32 cellular contexts compared by ENCODE assay signal in genomic region chr11:93160808-93161207, GRCh38. TPM values are rescaled to one million over a fixed set of nuclear protein-coding genes. Genes with fewer than 3 reads are reported as not detected.
A peak's percentile ranks its signal among the peaks of the same experiment; 100 is the strongest.
DNase-seq lines count a peak whose midpoint lies in the region; ATAC-seq, FAIRE-seq and TF ChIP-seq lines count a peak whose summit lies in the region.
"Had no signal": no experiment of that assay in that cellular context is flagged by ENCODE, and none has a peak within 500 bp of the region (broad histone marks: within the 10 kb centered on the region; RNA-seq: fewer than 3 reads in every experiment).

No MANE protein-coding gene starts in this region.

- H3K9me3 ChIP-seq in HepG2 (ENCODE audit: low read length) (no peaks in the 10 kb centered on the region), right lobe of liver (no peaks in the 10 kb centered on the region), endodermal cell (ENCODE audit: control insufficient read depth, low read length) (peaks cover 13% of the 10 kb centered on the region), prostate gland (no peaks in the 10 kb centered on the region)
- H3K9me3 ChIP-seq: A549, neutrophil, SJCRH30, testis had no signal

- no peak for TF ChIP-seq POLR2A in HepG2 (IDR thresholded peaks at IDR 0.05; ENCODE audit: insufficient read depth in 1 of 2, low read depth in 2 of 2, low read length in 2 of 2)
- no peak for TF ChIP-seq POLR2A in right lobe of liver (IDR thresholded peaks at IDR 0.05)
- no peak for TF ChIP-seq POLR2A in prostate gland (IDR thresholded peaks at IDR 0.05)

- H3K36me3 Mint-ChIP-seq in endodermal cell (ENCODE audit: low read depth) = peaks cover 49% of the 10 kb centered on the region

- no peak for TF ChIP-seq EP300 in HepG2 (IDR thresholded peaks at IDR 0.05; ENCODE audit: low read depth in 2 of 2, low read length in 2 of 2)
- TF ChIP-seq EP300 in HepG2 (CRISPR knock-in tag; IDR thresholded peaks at IDR 0.05; ENCODE audit: borderline replicate concordance) = no peak

- no peaks in the 10 kb centered on the region for H3K27me3 Mint-ChIP-seq in endodermal cell (ENCODE audit: insufficient read depth)
- H3K27me3 Mint-ChIP-seq: CD4-positive, alpha-beta T cell; progenitor cell of endocrine pancreas; stimulated activated naive CD8-positive, alpha-beta T cell treated with anti-CD3 and anti-CD28 coated beads, Interleukin-15, Interleukin-2, amounts not matched to agents 100 ng/mL and 50 ng/mL, for 24 hours had no signal

- H3K4me1 ChIP-seq in HepG2 (ENCODE audit: insufficient read depth, low read length) (peaks cover 7% of the 10 kb centered on the region; the same call in 1 of the 2 replicates), right lobe of liver (no peaks in the 10 kb centered on the region), endodermal cell (ENCODE audit: control insufficient read depth, insufficient read depth, low read length) (no peaks in the 10 kb centered on the region), prostate gland (replicated peaks) (no peaks in the 10 kb centered on the region)
- H3K4me1 ChIP-seq: A549, heart left ventricle, SJCRH30, testis had no signal

- no peaks in the 10 kb centered on the region for H3K4me1 Mint-ChIP-seq in endodermal cell

- no peaks in the 10 kb centered on the region for H4K20me1 ChIP-seq in HepG2 (ENCODE audit: insufficient read depth, low read length)

- TF ChIP-seq CTCF in HepG2 (CRISPR knock-in tag; IDR thresholded peaks at IDR 0.05) (no peak), right lobe of liver (IDR thresholded peaks at IDR 0.05) (no peak), endodermal cell (conservative IDR thresholded peaks at IDR 0.05) (peak; percentile 50), prostate gland (IDR thresholded peaks at IDR 0.05) (no peak)

- intact Hi-C loops in HepG2 (cut with micrococcal nuclease; ENCODE audit: unreplicated experiment) (no loop called here), right lobe of liver (cut with DNase I) (no loop called here), prostate gland (cut with DNase I) (no loop called here)

- no peak overlapping the region for H3K4me2 ChIP-seq in HepG2 (ENCODE audit: low read depth, low read length)
- H3K4me2 ChIP-seq: A549 had no signal

- H3K9me3 Mint-ChIP-seq in endodermal cell = peaks cover 10% of the 10 kb centered on the region

- H3K36me3 ChIP-seq in HepG2 (replicated peaks in 1 of 2; ENCODE audit: control insufficient read depth in 1 of 2, insufficient read depth in 2 of 2, low read length in 2 of 2) (no peaks in the 10 kb centered on the region), right lobe of liver (no peaks in the 10 kb centered on the region), endodermal cell (ENCODE audit: control insufficient read depth, insufficient read depth, low read length) (peaks cover 73% of the 10 kb centered on the region), prostate gland (no peaks in the 10 kb centered on the region)

- no peak overlapping the region for H2AFZ ChIP-seq in HepG2 (ENCODE audit: low read length)

- ATAC-seq in HepG2 (peak; percentile 41; the same call in 1 of the 3 replicates), right lobe of liver (no peak), GM18519 (IDR thresholded peaks at IDR 0.05; ENCODE audit: low FRiP score, unreplicated experiment) (no peak)
- ATAC-seq: A549; activated CD8-positive, alpha-beta T cell treated with anti-CD3 and anti-CD28 coated beads, Interleukin-2, amount 10 ng/mL, durations not matched to agents 7 days and 5 days; heart left ventricle; K562; sciatic nerve had no signal

- WGBS in HepG2 (ENCODE audit: low lambda C conversion rate) = 98% methylated on average over 1 of the region's 1 CpG
- WGBS in right lobe of liver (ENCODE audit: insufficient coverage, low coverage, low lambda C conversion rate, missing lambda C conversion rate) = 95% methylated on average over 1 of the region's 1 CpG
- WGBS in endodermal cell (ENCODE audit: insufficient coverage in 1 of 2, insufficient read length in 1 of 2), 2 experiments = 92% methylated on average over 1 of the region's 1 CpG; no CpG with 5 or more reads in 1 of the 2 experiments
- WGBS in prostate gland = 94% methylated on average over 1 of the region's 1 CpG

- in situ Hi-C loops in HepG2 (cut with HindIII; ENCODE audit: extremely low pct_ligation_motif_present, low pct_unique_long_range_greater_than_20kb) = loop anchor here (25.0 kb wide), 1 partner anchor 224 kb away; no protein-coding TSS in a partner anchor

- H3K27me3 ChIP-seq in HepG2 (ENCODE audit: control insufficient read depth in 1 of 2, insufficient read depth in 2 of 2, low read length in 2 of 2) (no peaks in the 10 kb centered on the region), right lobe of liver (no peaks in the 10 kb centered on the region), endodermal cell (ENCODE audit: control insufficient read depth, insufficient read depth, low read length, poor library complexity, severe bottlenecking) (no peaks in the 10 kb centered on the region), prostate gland (replicated peaks; ENCODE audit: insufficient read depth) (no peaks in the 10 kb centered on the region)
- H3K27me3 ChIP-seq: heart left ventricle, neutrophil, SJCRH30, testis had no signal

- CTCF ChIA-PET in HepG2 (lab: Yijun Ruan, JAX; ENCODE audit: low intra/inter-chr PET ratio, low total read pairs) = no interaction called here

- H3K4me3 Mint-ChIP-seq in endodermal cell = no peak overlapping the region
- H3K4me3 Mint-ChIP-seq: activated CD8-positive, alpha-beta T cell treated with anti-CD3 and anti-CD28 coated beads, Interleukin-2, amount 10 ng/mL, durations not matched to agents 7 days and 5 days; CD4-positive, alpha-beta T cell; stimulated activated naive CD8-positive, alpha-beta T cell treated with anti-CD3 and anti-CD28 coated beads, Interleukin-15, Interleukin-2, amounts not matched to agents 100 ng/mL and 50 ng/mL, for 24 hours had no signal

- no TSS peak for BruUV-seq in HepG2 (replicated peaks; lab: Mats Ljungman, UMichigan)

- H3K27ac ChIP-seq in HepG2 (ENCODE audit: extremely low read length, insufficient read depth, low read length) (no peak overlapping the region), right lobe of liver (no peak overlapping the region), endodermal cell (ENCODE audit: low read depth, low read length) (no peak overlapping the region), prostate gland (no peak overlapping the region)
- H3K27ac ChIP-seq: A549, heart left ventricle, neutrophil, SJCRH30, testis, WERI-Rb-1 had no signal

- H3K9ac ChIP-seq in HepG2 (ENCODE audit: insufficient read depth, low read depth, low read length) (no peak overlapping the region), endodermal cell (ENCODE audit: extremely low read depth, low read length, poor library complexity, severe bottlenecking) (no peak overlapping the region)

- H3K79me2 ChIP-seq in HepG2 (ENCODE audit: insufficient read depth, low read length) = no peaks in the 10 kb centered on the region

- H3K27ac Mint-ChIP-seq in endodermal cell = no peak overlapping the region
- H3K27ac Mint-ChIP-seq: activated CD8-positive, alpha-beta T cell treated with anti-CD3 and anti-CD28 coated beads, Interleukin-2, amount 10 ng/mL, durations not matched to agents 7 days and 5 days; CD4-positive, alpha-beta T cell; progenitor cell of endocrine pancreas; stimulated activated naive CD8-positive, alpha-beta T cell treated with anti-CD3 and anti-CD28 coated beads, Interleukin-15, Interleukin-2, amounts not matched to agents 100 ng/mL and 50 ng/mL, for 24 hours had no signal

- FAIRE-seq in HepG2 (lab: Jason Lieb, UNC) = no peak
- FAIRE-seq in GM19239 (lab: Jason Lieb, UNC) = no peak
- FAIRE-seq in frontal cortex (lab: Jason Lieb, UNC) = no peak
- FAIRE-seq: A549, HTR-8/SVneo, K562 had no signal

- no peak for TF ChIP-seq RAD21 in HepG2 (CRISPR knock-in tag; IDR thresholded peaks at IDR 0.05)

- H3K4me3 ChIP-seq in HepG2 (replicated peaks in 1 of 3; ENCODE audit: insufficient read depth in 1 of 3, low read depth in 2 of 3, low read length in 3 of 3) = no peak overlapping the region
- H3K4me3 ChIP-seq in right lobe of liver = no peak overlapping the region
- H3K4me3 ChIP-seq in endodermal cell (ENCODE audit: low read length) = no peak overlapping the region
- no peak overlapping the region for H3K4me3 ChIP-seq in prostate gland
- H3K4me3 ChIP-seq: A549, heart left ventricle, K562, SJCRH30, testis had no signal

- DNase-seq in HepG2 (ENCODE audit: low spot score) = no peak
- no peak for DNase-seq in right lobe of liver
- peak; percentile 6 for DNase-seq in NAMALWA (ENCODE audit: low spot score)
- DNase-seq in endodermal cell = no peak
- DNase-seq in GM19239 (ENCODE audit: insufficient read length, low spot score) = no peak
- no peak for DNase-seq in frontal cortex (ENCODE audit: low spot score in 2 of 2)
- no peak for DNase-seq in prostate gland (ENCODE audit: low spot score)
- DNase-seq: activated CD4-positive, alpha-beta T cell treated with anti-CD3 and anti-CD28 coated beads for 4 hours; activated CD8-positive, alpha-beta T cell treated with anti-CD3 and anti-CD28 coated beads, Interleukin-2, amount 10 ng/mL, durations not matched to agents 7 days and 5 days; activated naive CD4-positive, alpha-beta T cell treated with anti-CD3 and anti-CD28 coated beads, Interleukin-2, amount 50 U/mL, for 16 hours; AML-193; amniotic stem cell; CD4-positive, alpha-beta T cell; effector CD8-positive, alpha-beta T cell; heart left ventricle; islet precursor cell; NCI-H1105 treated with DMSO at 0.1 percent for 48 hours; NCI-H187 treated with DMSO at 0.1 percent for 48 hours; NCI-H345; SJCRH30; stimulated activated CD8-positive, alpha-beta memory T cell treated with anti-CD3 and anti-CD28 coated beads, Interleukin-4, amount 100 ng/mL, for 48 hours; T1000; testis; WERI-Rb-1 had no signal

- POLR2A ChIA-PET in HepG2 (lab: Yijun Ruan, JAX) = no interaction called here

RNA-seq across cellular contexts. Expression of gene SLC36A4, which starts 37.0 kb away (rescaled TPM):
- total RNA-seq in HepG2 (2016; rRNA removed; fragmentation: Illumina TruSeq; extraction: Trizol) (7.3 and 7.5 TPM in 2 replicates), right lobe of liver (10 to 100 TPM in 1 of 6 experiments, 1 to 10 TPM in 5; 3.2 to 10.7 (median 6.5) TPM), endodermal cell (10 to 100 TPM; 31.7 to 47.5 TPM), frontal cortex (26.5 TPM), prostate gland (10 to 100 TPM in 1 of 2 donors, 1 to 10 TPM in 1; 6.3 to 15.5 TPM)
- total RNA-seq in HepG2 (2016; cell fraction: cytosol; rRNA removed; fragmentation: Illumina TruSeq; extraction: Trizol; ENCODE audit: low read depth) = 3.3 and 4.0 TPM in 2 replicates
- 6.9 and 7.0 TPM in 2 replicates for total RNA-seq in HepG2 (2016; cell fraction: insoluble cytoplasmic fraction; rRNA removed; fragmentation: Illumina TruSeq; extraction: Trizol)
- 9.8 and 10.5 TPM in 2 replicates for total RNA-seq in HepG2 (2016; cell fraction: membrane; rRNA removed; fragmentation: Illumina TruSeq; extraction: Trizol)
- total RNA-seq in HepG2 (2016; cell fraction: nucleus; rRNA removed; fragmentation: Illumina TruSeq; extraction: Trizol) = 14.4 and 16.9 TPM in 2 replicates
- 9.5 and 10.2 TPM in 2 replicates for polyA plus RNA-seq in HepG2 (2011; rRNA removed)
- 6.1 and 11.9 TPM in 2 replicates for polyA plus RNA-seq in HepG2 (2011; cell fraction: cytosol; rRNA removed)
- 4.3 and 6.3 TPM in 2 replicates for polyA plus RNA-seq in HepG2 (2011; cell fraction: nucleus; rRNA removed)
- 15.9 and 18.0 TPM in 2 replicates for polyA plus RNA-seq in HepG2 (2012)
- polyA plus RNA-seq in HepG2 (2016; cell fraction: cytosol; fragmentation: Illumina TruSeq; extraction: Trizol; ENCODE audit: low read depth) = 7.0 and 8.6 TPM in 2 replicates
- 10.9 and 11.9 TPM in 2 replicates for polyA plus RNA-seq in HepG2 (2016; cell fraction: insoluble cytoplasmic fraction; fragmentation: Illumina TruSeq; extraction: Trizol; ENCODE audit: low read depth)
- polyA plus RNA-seq in HepG2 (2016; cell fraction: membrane; fragmentation: Illumina TruSeq; extraction: Trizol; ENCODE audit: low read depth) = 11.4 and 12.4 TPM in 2 replicates
- 14.8 and 16.9 TPM in 2 replicates for polyA plus RNA-seq in HepG2 (2016; cell fraction: nucleus; fragmentation: Illumina TruSeq; extraction: Trizol; ENCODE audit: insufficient read depth, low read depth)
- polyA minus RNA-seq in HepG2 (2011; rRNA and poly(A)+ RNA removed; ENCODE audit: low replicate concordance) = 5.4 and 23.7 TPM in 2 replicates
- 7.6 and 8.7 TPM in 2 replicates for polyA minus RNA-seq in HepG2 (2011; cell fraction: cytosol; rRNA and poly(A)+ RNA removed)
- polyA minus RNA-seq in HepG2 (2011; cell fraction: nucleus; rRNA and poly(A)+ RNA removed) = 34.5 and 37.7 TPM in 2 replicates
- polyA plus RNA-seq in endodermal cell (2013, experiment 1 of 2) = 37.5 TPM
- polyA plus RNA-seq in endodermal cell (2013, experiment 2 of 2) = 32.6 TPM
